8 cellular contexts compared by ENCODE assay signal in genomic region chr19:39410620-39411005, GRCh38. TPM values are rescaled to one million over a fixed set of nuclear protein-coding genes. Genes with fewer than 3 reads are reported as not detected.
DNase-seq lines count a peak whose midpoint lies in the region; ATAC-seq and TF ChIP-seq lines count a peak whose summit lies in the region.

No MANE protein-coding gene starts in this region.

- DNase-seq in AG10803 (ENCODE audit: low read depth) (no peak), colonic mucosa (peak; percentile 38), naive B cell (no peak), glomerular visceral epithelial cell (ENCODE audit: extremely low spot score) (no peak), SIG-M5 treated with dmso at 0.1 percent for 504 hours (lab: John Stamatoyannopoulos, UW; ENCODE audit: unreplicated experiment) (no peak)

- H3F3A ChIP-seq in Loucy (ENCODE audit: low read depth) = peaks cover 3% of the 10 kb centered on the region

- H3K36me3 ChIP-seq in Loucy (ENCODE audit: insufficient read depth, low read length) = no peaks in the 10 kb centered on the region
- H3K36me3 ChIP-seq in colonic mucosa = peaks cover 10% of the 10 kb centered on the region

- peaks cover 13 to 18% of the 10 kb centered on the region in 2 donors for H3K36me3 Mint-ChIP-seq in naive B cell

- H3K79me2 ChIP-seq in Loucy (ENCODE audit: insufficient read depth, low read length) = peaks cover 69% of the 10 kb centered on the region

- H3K4me3 ChIP-seq in AG10803 (ENCODE audit: low read length) = peak overlapping the region; percentile 95
- peak overlapping the region; percentile 93 for H3K4me3 ChIP-seq in Loucy (ENCODE audit: low read length, poor library complexity, severe bottlenecking)
- peak overlapping the region; percentile 96 for H3K4me3 ChIP-seq in colonic mucosa

- peak overlapping the region; percentile 98 to 100 (median 100) for H3K27ac Mint-ChIP-seq in naive B cell

- peak overlapping the region; percentile 97 for H3K4me2 ChIP-seq in Loucy (ENCODE audit: low read depth, low read length, poor library complexity, severe bottlenecking)

- H3K9me3 ChIP-seq in Loucy (ENCODE audit: insufficient read depth, low read depth, low read length) (no peaks in the 10 kb centered on the region), colonic mucosa (no peaks in the 10 kb centered on the region)

- intact Hi-C loops in colonic mucosa (cut with DNase I) = no loop called here

- H3K9ac ChIP-seq in Loucy (ENCODE audit: low read depth, low read length, poor library complexity, severe bottlenecking) = peak overlapping the region; percentile 94
- peak overlapping the region; percentile 88 to 98 for H3K9ac ChIP-seq in colonic mucosa (ENCODE audit: low read depth in 2 of 2, low read length in 2 of 2)

- ATAC-seq in naive B cell (ENCODE audit: low read depth in 2 of 2) (no peak), GM19324 (IDR thresholded peaks at IDR 0.05; ENCODE audit: low FRiP score, unreplicated experiment) (no peak), GM21515 (IDR thresholded peaks at IDR 0.05; ENCODE audit: unreplicated experiment) (no peak)

- peaks cover 44% of the 10 kb centered on the region for H4K20me1 ChIP-seq in Loucy (ENCODE audit: insufficient read depth, low read length, poor library complexity, severe bottlenecking)

- H3K9me3 Mint-ChIP-seq in naive B cell = peaks cover 0 to 2% (median 1%) of the 10 kb centered on the region in 7 donors

- peaks cover 48 to 75% (median 55%) of the 10 kb centered on the region in 3 donors for H3K4me1 Mint-ChIP-seq in naive B cell

- no peak for TF ChIP-seq CTCF in AG10803 (conservative IDR thresholded peaks at IDR 0.05; ENCODE audit: low read length)
- TF ChIP-seq CTCF in Loucy (conservative IDR thresholded peaks at IDR 0.05; ENCODE audit: low read length) = no peak
- TF ChIP-seq CTCF in colonic mucosa (IDR thresholded peaks at IDR 0.05) = no peak

- H2AFZ ChIP-seq in Loucy (ENCODE audit: low read length) = no peak overlapping the region

- peaks cover 46% of the 10 kb centered on the region for H3K4me1 ChIP-seq in Loucy (ENCODE audit: insufficient read depth, low read length, poor library complexity, severe bottlenecking)
- peaks cover 13% of the 10 kb centered on the region for H3K4me1 ChIP-seq in colonic mucosa

- H3K27ac ChIP-seq in colonic mucosa = peak overlapping the region; percentile 100

- H3K27me3 ChIP-seq in Loucy (ENCODE audit: insufficient read depth, low read length, poor library complexity, severe bottlenecking) (peaks cover 5% of the 10 kb centered on the region), colonic mucosa (peaks cover 15% of the 10 kb centered on the region)

- peaks cover 0 to 7% (median 0%) of the 10 kb centered on the region in 3 donors for H3K27me3 Mint-ChIP-seq in naive B cell

- no peaks in the 10 kb centered on the region for H3K9me2 ChIP-seq in Loucy (replicated peaks; ENCODE audit: low read depth, low read length)

- peak overlapping the region; percentile 83 to 99 (median 96) for H3K4me3 Mint-ChIP-seq in naive B cell

RNA-seq across cellular contexts. Expression of gene PLEKHG2, which starts 1.9 kb away (rescaled TPM):
- total RNA-seq in colonic mucosa = 10 to 100 TPM in 1 of 2 donors, 1 to 10 TPM in 1; 8.0 to 10.4 TPM
- 1 to 10 TPM in 5 of 6 donors, not detected in 1; 2.5 to 8.3 (median 4.7) TPM for polyA plus RNA-seq in naive B cell (ENCODE audit: low read depth in 6 of 6)

RNA-seq across cellular contexts. Expression of gene ZFP36, which starts 4.0 kb away (rescaled TPM):
- 100 to 1,000 TPM; 120 to 121 TPM for total RNA-seq in colonic mucosa
- 100 to 1,000 TPM; 291 to 784 (median 445) TPM for polyA plus RNA-seq in naive B cell (ENCODE audit: low read depth in 6 of 6)

RNA-seq across cellular contexts. Expression of gene MED29, which starts 19.4 kb away (rescaled TPM):
- 10 to 100 TPM; 22.8 to 37.5 TPM for total RNA-seq in colonic mucosa
- 10 to 100 TPM; 31.9 to 68.1 (median 57.5) TPM for polyA plus RNA-seq in naive B cell (ENCODE audit: low read depth in 6 of 6)

RNA-seq across cellular contexts. Expression of gene PAF1, which starts 19.7 kb away (rescaled TPM):
- 10 to 100 TPM; 31.9 to 41.6 TPM for total RNA-seq in colonic mucosa
- 10 to 100 TPM; 11.6 to 62.4 (median 41.0) TPM for polyA plus RNA-seq in naive B cell (ENCODE audit: low read depth in 6 of 6)

RNA-seq across cellular contexts. Expression of gene RPS16, which starts 25.1 kb away (rescaled TPM):
- total RNA-seq in colonic mucosa = 1,000 to 10,000 TPM; 1,698 to 1,720 TPM
- 1,000 to 10,000 TPM; 1,393 to 2,131 (median 1,793) TPM for polyA plus RNA-seq in naive B cell (ENCODE audit: low read depth in 6 of 6)
